Comparison of ENCODE assay signal across 1 cellular context in the genomic region with DNA sequence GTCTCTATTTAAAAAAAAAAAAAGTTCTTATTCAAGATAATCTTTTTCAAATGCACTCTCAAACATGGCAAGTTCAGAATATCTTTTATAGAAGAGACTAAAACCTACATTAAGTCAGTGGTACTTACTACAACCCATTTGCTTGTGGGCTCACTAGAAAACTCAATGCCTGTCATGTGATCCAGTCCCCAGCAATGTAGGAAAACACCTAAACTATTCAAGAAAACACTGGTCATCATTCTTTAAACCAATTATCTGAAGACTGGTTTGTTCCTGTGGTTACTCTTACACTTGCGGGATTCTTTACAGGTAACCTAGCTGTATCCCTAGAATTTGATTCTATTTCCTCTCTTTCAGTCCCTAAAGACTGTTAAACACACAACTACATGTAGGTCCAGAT.
TF ChIP-seq lines count a peak whose summit lies in the region.

No MANE protein-coding gene starts in this region.

TF ChIP-seq in K562, 482 proteins besides CTCF, POLR2A, EP300 and RAD21:
- TF ChIP-seq RBM22 (IDR thresholded peaks at IDR 0.05; ENCODE audit: low read depth, low read length, poor library complexity, severe bottlenecking): no peak
- TF ChIP-seq, protein P1, sequence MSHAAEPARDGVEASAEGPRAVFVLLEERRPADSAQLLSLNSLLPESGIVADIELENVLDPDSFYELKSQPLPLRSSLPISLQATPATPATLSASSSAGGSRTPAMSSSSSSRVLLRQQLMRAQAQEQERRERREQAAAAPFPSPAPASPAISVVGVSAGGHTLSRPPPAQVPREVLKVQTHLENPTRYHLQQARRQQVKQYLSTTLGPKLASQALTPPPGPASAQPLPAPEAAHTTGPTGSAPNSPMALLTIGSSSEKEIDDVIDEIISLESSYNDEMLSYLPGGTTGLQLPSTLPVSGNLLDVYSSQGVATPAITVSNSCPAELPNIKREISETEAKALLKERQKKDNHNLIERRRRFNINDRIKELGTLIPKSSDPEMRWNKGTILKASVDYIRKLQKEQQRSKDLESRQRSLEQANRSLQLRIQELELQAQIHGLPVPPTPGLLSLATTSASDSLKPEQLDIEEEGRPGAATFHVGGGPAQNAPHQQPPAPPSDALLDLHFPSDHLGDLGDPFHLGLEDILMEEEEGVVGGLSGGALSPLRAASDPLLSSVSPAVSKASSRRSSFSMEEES (CRISPR knock-in tag; IDR thresholded peaks at IDR 0.05): 0 out of 2 replicates have a peak, but pooled peaks have one; percentile 17
TF ChIP-seq in K562: peak in this region for 1.
